ENCODE assay signal across 18 cellular contexts in the genomic region with DNA sequence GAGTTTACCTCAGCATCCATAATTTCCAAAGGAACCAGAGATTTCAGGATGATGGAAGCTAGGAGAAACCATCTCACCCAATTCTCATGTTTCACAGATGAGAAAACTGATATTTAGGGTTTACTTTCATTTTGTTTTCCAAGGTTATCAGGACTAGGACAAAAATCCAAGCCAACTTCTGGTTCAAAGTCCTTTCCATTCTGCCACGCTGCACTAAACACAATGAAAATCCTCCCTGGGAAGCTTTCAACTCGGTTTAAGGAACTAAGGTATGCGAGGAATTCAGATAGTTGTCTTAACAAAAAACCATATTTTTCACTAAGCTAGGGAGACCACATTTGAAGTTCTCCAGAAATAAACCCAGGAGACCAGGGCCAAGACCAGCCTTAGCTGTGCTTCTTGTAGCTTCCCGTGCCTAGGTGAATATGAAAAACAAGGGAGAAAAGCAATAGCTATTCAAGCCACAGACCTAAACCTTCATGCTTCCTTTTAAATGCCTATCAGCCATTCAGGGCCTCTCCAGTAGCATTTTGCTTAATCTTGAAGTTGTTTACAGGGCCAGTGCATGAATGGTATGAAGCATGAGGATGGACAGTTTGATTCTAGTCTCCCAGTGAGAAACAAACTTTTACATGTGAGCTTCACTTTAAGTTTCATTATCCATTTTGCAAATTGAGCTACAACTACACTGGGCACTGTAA.
DNase-seq lines count a peak whose midpoint lies in the region; ATAC-seq and TF ChIP-seq lines count a peak whose summit lies in the region.
"Had no signal": no experiment of that assay in that cellular context is flagged by ENCODE, and none has a peak within 500 bp of the region (broad histone marks: within the 10 kb centered on the region; RNA-seq: fewer than 3 reads in every experiment).

No MANE protein-coding gene starts in this region.

- no peak overlapping the region for H3K27ac Mint-ChIP-seq in T-helper 2 cell treated with Interferon-gamma antibody and Interleukin-4, amounts not matched to agents 5 μg/mL and 100 μg/mL, for 36 hours
- H3K27ac Mint-ChIP-seq: activated CD4-positive, alpha-beta T cell treated with anti-CD3 and anti-CD28 coated beads, Interleukin-2, amount 10 ng/mL, durations not matched to agents 24 days and 14 days; activated naive CD8-positive, alpha-beta T cell treated with anti-CD3 and anti-CD28 coated beads, Interleukin-2, amount 10 ng/mL, durations not matched to agents 7 days and 5 days; activated T-cell treated with anti-CD3 and anti-CD28 coated beads, Interleukin-2, amount 50 U/mL, for 24 hours; naive B cell had no signal

- H3K27me3 Mint-ChIP-seq in T-helper 2 cell treated with Interferon-gamma antibody and Interleukin-4, amounts not matched to agents 5 μg/mL and 100 μg/mL, for 36 hours (ENCODE audit: low read depth) = no peaks in the 10 kb centered on the region
- H3K27me3 Mint-ChIP-seq: activated CD4-positive, alpha-beta T cell treated with anti-CD3 and anti-CD28 coated beads, Interleukin-2, amount 10 ng/mL, durations not matched to agents 24 days and 14 days; activated naive CD8-positive, alpha-beta T cell treated with anti-CD3 and anti-CD28 coated beads, Interleukin-2, amount 10 ng/mL, durations not matched to agents 7 days and 5 days; activated T-cell treated with anti-CD3 and anti-CD28 coated beads, Interleukin-2, amount 50 U/mL, for 24 hours; naive B cell had no signal

- H3K9me3 Mint-ChIP-seq in T-helper 2 cell treated with Interferon-gamma antibody and Interleukin-4, amounts not matched to agents 5 μg/mL and 100 μg/mL, for 36 hours = no peaks in the 10 kb centered on the region
- H3K9me3 Mint-ChIP-seq: activated CD4-positive, alpha-beta T cell treated with anti-CD3 and anti-CD28 coated beads, Interleukin-2, amount 10 ng/mL, durations not matched to agents 24 days and 14 days; activated naive CD8-positive, alpha-beta T cell treated with anti-CD3 and anti-CD28 coated beads, Interleukin-2, amount 10 ng/mL, durations not matched to agents 7 days and 5 days; activated T-cell treated with anti-CD3 and anti-CD28 coated beads, Interleukin-2, amount 50 U/mL, for 24 hours; naive B cell had no signal

- H2AFZ ChIP-seq in hepatocyte = no peak overlapping the region
- peak overlapping the region; percentile 15 for H2AFZ ChIP-seq in osteoblast (ENCODE audit: low read length)

- ATAC-seq in SK-N-SH treated with all-trans-retinoic acid at 6 μM for 48 hours (peak; percentile 33; the same call in 2 of the 3 replicates), HG02938 (IDR thresholded peaks at IDR 0.05; ENCODE audit: unreplicated experiment) (no peak), HG02970 (IDR thresholded peaks at IDR 0.05; ENCODE audit: low FRiP score, unreplicated experiment) (no peak)
- ATAC-seq: left cardiac atrium had no signal

- no peaks in the 10 kb centered on the region for H3K4me1 Mint-ChIP-seq in T-helper 2 cell treated with Interferon-gamma antibody and Interleukin-4, amounts not matched to agents 5 μg/mL and 100 μg/mL, for 36 hours (ENCODE audit: low read depth)
- H3K4me1 Mint-ChIP-seq: activated CD4-positive, alpha-beta T cell treated with anti-CD3 and anti-CD28 coated beads, Interleukin-2, amount 10 ng/mL, durations not matched to agents 24 days and 14 days; naive B cell had no signal

- H4K20me1 ChIP-seq in hepatocyte (ENCODE audit: insufficient read depth, poor library complexity, severe bottlenecking) (no peaks in the 10 kb centered on the region), osteoblast (ENCODE audit: insufficient read depth, low read length) (no peaks in the 10 kb centered on the region)

- no peaks in the 10 kb centered on the region for H3K27me3 ChIP-seq in hepatocyte
- no peaks in the 10 kb centered on the region for H3K27me3 ChIP-seq in osteoblast (ENCODE audit: insufficient read depth, low read length)
- H3K27me3 ChIP-seq in ovary = no peaks in the 10 kb centered on the region
- H3K27me3 ChIP-seq: testis had no signal

- 40% methylated on average over 4 of the region's 4 CpGs for WGBS in hepatocyte (ENCODE audit: low lambda C conversion rate, missing lambda C conversion rate)
- 20 to 44% (median 24%) methylated on average over 4 of the region's 4 CpGs for WGBS in ovary, 3 donors

- H3K79me2 ChIP-seq in hepatocyte (no peaks in the 10 kb centered on the region), osteoblast (ENCODE audit: insufficient read depth, low read length) (no peaks in the 10 kb centered on the region)

- H3K36me3 Mint-ChIP-seq in T-helper 2 cell treated with Interferon-gamma antibody and Interleukin-4, amounts not matched to agents 5 μg/mL and 100 μg/mL, for 36 hours (ENCODE audit: low read depth) = no peaks in the 10 kb centered on the region

- H3K4me1 ChIP-seq in hepatocyte (ENCODE audit: insufficient read depth) (peaks cover 17% of the 10 kb centered on the region), osteoblast (ENCODE audit: insufficient read depth, low read length) (peaks cover 36% of the 10 kb centered on the region), ovary (ENCODE audit: insufficient read depth) (peaks cover 8% of the 10 kb centered on the region)

- H3K9me2 ChIP-seq in hepatocyte (replicated peaks; ENCODE audit: insufficient read depth) = no peaks in the 10 kb centered on the region

- H3K9me3 ChIP-seq in hepatocyte (ENCODE audit: low read depth) = no peaks in the 10 kb centered on the region
- no peaks in the 10 kb centered on the region for H3K9me3 ChIP-seq in osteoblast (ENCODE audit: low read depth, low read length)
- no peaks in the 10 kb centered on the region for H3K9me3 ChIP-seq in ovary
- H3K9me3 ChIP-seq: testis had no signal

- H3K36me3 ChIP-seq in hepatocyte (replicated peaks; ENCODE audit: insufficient read depth, low read depth) (no peaks in the 10 kb centered on the region), osteoblast (ENCODE audit: insufficient read depth, low read length) (no peaks in the 10 kb centered on the region), ovary (no peaks in the 10 kb centered on the region)

- TF ChIP-seq CTCF in hepatocyte (IDR thresholded peaks at IDR 0.05; ENCODE audit: poor library complexity) (no peak), osteoblast (IDR thresholded peaks at IDR 0.05; ENCODE audit: extremely low read depth, low read depth, low read length) (no peak), ovary (IDR thresholded peaks at IDR 0.05) (no peak)

- no peak for TF ChIP-seq POLR2A in ovary (IDR thresholded peaks at IDR 0.05)

- H3K4me3 ChIP-seq in hepatocyte = no peak overlapping the region
- no peak overlapping the region for H3K4me3 ChIP-seq in osteoblast (ENCODE audit: insufficient read depth, low read length)
- H3K4me3 ChIP-seq in ovary = no peak overlapping the region
- H3K4me3 ChIP-seq: testis had no signal

- no peak for TF ChIP-seq EP300 in ovary (IDR thresholded peaks at IDR 0.05)

- H3K27ac ChIP-seq in hepatocyte = peak overlapping the region; percentile 71
- H3K27ac ChIP-seq in osteoblast (ENCODE audit: low read depth, low read length) = peak overlapping the region; percentile 34
- H3K27ac ChIP-seq in ovary = no peak overlapping the region
- H3K27ac ChIP-seq: testis had no signal

- no peak overlapping the region for H3K4me3 Mint-ChIP-seq in T-helper 2 cell treated with Interferon-gamma antibody and Interleukin-4, amounts not matched to agents 5 μg/mL and 100 μg/mL, for 36 hours
- H3K4me3 Mint-ChIP-seq: activated CD4-positive, alpha-beta T cell treated with anti-CD3 and anti-CD28 coated beads, Interleukin-2, amount 10 ng/mL, durations not matched to agents 24 days and 14 days; activated naive CD8-positive, alpha-beta T cell treated with anti-CD3 and anti-CD28 coated beads, Interleukin-2, amount 10 ng/mL, durations not matched to agents 7 days and 5 days; activated T-cell treated with anti-CD3 and anti-CD28 coated beads, Interleukin-2, amount 50 U/mL, for 24 hours; naive B cell had no signal

- peak; percentile 12 for DNase-seq in GM03348 (ENCODE audit: low spot score)
- DNase-seq in hepatocyte (ENCODE audit: low spot score) = no peak
- DNase-seq in osteoblast (ENCODE audit: insufficient read length, low spot score, missing footprints) = no peak
- DNase-seq in ovary = no peak
- no peak for DNase-seq in T-helper 2 cell treated with Interferon-gamma antibody and Interleukin-4, amounts not matched to agents 5 μg/mL and 100 μg/mL, for 36 hours (ENCODE audit: low spot score)
- DNase-seq: activated CD4-positive, alpha-beta T cell treated with anti-CD3 and anti-CD28 coated beads, Interleukin-2, amount 10 ng/mL, durations not matched to agents 24 days and 14 days; activated naive CD8-positive, alpha-beta T cell treated with anti-CD3 and anti-CD28 coated beads, Interleukin-2, amount 10 ng/mL, durations not matched to agents 7 days and 5 days; activated T-cell treated with anti-CD3 and anti-CD28 coated beads, Interleukin-2, amount 50 U/mL, for 24 hours; head of caudate nucleus; left cardiac atrium; naive B cell; NCI-H1048; NCI-H2171 treated with DMSO at 0.1 percent for 48 hours; T-helper 9 cell; testis had no signal

- H3K4me2 ChIP-seq in hepatocyte (peak overlapping the region; percentile 48), osteoblast (ENCODE audit: insufficient read depth, low read length) (peak overlapping the region; percentile 49)

- intact Hi-C loops in ovary (cut with DNase I) = no loop called here

TF ChIP-seq in SK-N-SH treated with all-trans-retinoic acid at 6 μM for 48 hours, 23 proteins besides CTCF, POLR2A, EP300 and RAD21:
- TF ChIP-seq SNAI2 (CRISPR knock-in tag; IDR thresholded peaks at IDR 0.05) (no peak), ISL1 (CRISPR knock-in tag; IDR thresholded peaks at IDR 0.05) (peak; percentile 27; the same call in 1 of the 2 replicates), ZNF8 (CRISPR knock-in tag; IDR thresholded peaks at IDR 0.05) (no peak)

Comparison
In these comparisons a context has a peak if more than half of its experiments do, and no peak if none do; other contexts are left out.
1. H3K27ac ChIP-seq: peak in hepatocyte (single experiment) and osteoblast (single experiment); none in ovary (0 of 2).